ENCODE assay signal across 1 cellular context in genomic region chr1:179129702-179130473, GRCh38.
TF ChIP-seq lines count a peak whose summit lies in the region.

No MANE protein-coding gene starts in this region.

TF ChIP-seq in HEK293, 187 proteins besides CTCF, POLR2A, EP300 and RAD21 (continued from another document):
- TF ChIP-seq ZNF768 (tag by site-specific recombination; IDR thresholded peaks at IDR 0.05): no peak
- TF ChIP-seq PRDM10 (tag by site-specific recombination; IDR thresholded peaks at IDR 0.05): peak; percentile 57
- no peak for TF ChIP-seq ZNF184 (tag by site-specific recombination; IDR thresholded peaks at IDR 0.05)
- TF ChIP-seq ZNF174 (tag by site-specific recombination; IDR thresholded peaks at IDR 0.05): no peak
